16 cellular contexts compared by ENCODE assay signal in the genomic region with DNA sequence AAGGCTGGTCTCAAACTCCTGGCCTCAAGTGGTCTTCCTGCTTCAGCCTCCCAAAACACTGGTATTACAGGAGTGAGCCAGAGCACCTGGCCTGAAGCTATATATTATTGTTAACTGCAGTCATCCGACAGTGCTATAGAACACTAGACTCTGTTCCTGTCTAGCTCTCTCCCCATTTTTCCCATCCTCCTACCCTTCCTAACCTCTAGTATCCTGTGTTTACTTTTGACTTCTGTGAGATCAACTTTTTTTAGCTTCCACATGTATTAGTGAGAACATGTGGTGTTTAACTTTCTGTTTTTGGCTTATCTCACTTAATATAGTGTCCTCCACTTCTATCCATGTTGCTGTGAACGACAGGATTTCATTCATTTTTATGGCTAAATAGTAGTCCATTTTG.
A peak's percentile ranks its signal among the peaks of the same experiment; 100 is the strongest.
DNase-seq lines count a peak whose midpoint lies in the region; ATAC-seq lines count a peak whose summit lies in the region.
"Had no signal": no experiment of that assay in that cellular context is flagged by ENCODE, and none has a peak within 500 bp of the region (broad histone marks: within the 10 kb centered on the region; RNA-seq: fewer than 3 reads in every experiment).

No MANE protein-coding gene starts in this region.

- peaks cover 48% of the 10 kb centered on the region for H3K36me3 Mint-ChIP-seq in T-helper 1 cell treated with Interleukin-12 subunit alpha and Interleukin-12 subunit beta and Interleukin-4 antibody, amounts not matched to agents 30 μg/mL and 1 μg/mL, for 36 hours (ENCODE audit: low read depth)
- peaks cover 33% of the 10 kb centered on the region for H3K36me3 Mint-ChIP-seq in activated naive CD4-positive, alpha-beta T cell treated with anti-CD3 and anti-CD28 coated beads, Interleukin-2, amount 50 U/mL, for 24 hours
- peaks cover 59% of the 10 kb centered on the region for H3K36me3 Mint-ChIP-seq in activated naive CD8-positive, alpha-beta T cell treated with anti-CD3 and anti-CD28 coated beads, Interleukin-2, amount 50 U/mL, for 24 hours (ENCODE audit: low read depth)
- H3K36me3 Mint-ChIP-seq in stimulated activated naive B cell treated with anti-CD40 and anti-IgM and Interleukin-4, amounts not matched to agents 10 μg/mL and 1 μg/mL and 100 μg/mL, for 72 hours, result peaks cover 37 to 65% of the 10 kb centered on the region in 2 donors

- no peaks in the 10 kb centered on the region for H3K27me3 Mint-ChIP-seq in T-helper 1 cell treated with Interleukin-12 subunit alpha and Interleukin-12 subunit beta and Interleukin-4 antibody, amounts not matched to agents 30 μg/mL and 1 μg/mL, for 36 hours (ENCODE audit: low read depth)
- no peaks in the 10 kb centered on the region for H3K27me3 Mint-ChIP-seq in activated naive CD4-positive, alpha-beta T cell treated with anti-CD3 and anti-CD28 coated beads, Interleukin-2, amount 50 U/mL, for 24 hours
- no peaks in the 10 kb centered on the region for H3K27me3 Mint-ChIP-seq in activated naive CD8-positive, alpha-beta T cell treated with anti-CD3 and anti-CD28 coated beads, Interleukin-2, amount 50 U/mL, for 24 hours
- no peaks in the 10 kb centered on the region for H3K27me3 Mint-ChIP-seq in stimulated activated naive B cell treated with anti-CD40 and anti-IgM and Interleukin-4, amounts not matched to agents 10 μg/mL and 1 μg/mL and 100 μg/mL, for 72 hours

- no peak for ATAC-seq in activated naive CD8-positive, alpha-beta T cell treated with anti-CD3 and anti-CD28 coated beads, Interleukin-2, amount 50 U/mL, for 24 hours
- no peak for ATAC-seq in stimulated activated naive B cell treated with anti-CD40 and anti-IgM and Interleukin-4, amounts not matched to agents 10 μg/mL and 1 μg/mL and 100 μg/mL, for 72 hours (replicated peaks)

- peaks cover 67% of the 10 kb centered on the region for H3K4me1 Mint-ChIP-seq in T-helper 1 cell treated with Interleukin-12 subunit alpha and Interleukin-12 subunit beta and Interleukin-4 antibody, amounts not matched to agents 30 μg/mL and 1 μg/mL, for 36 hours (ENCODE audit: low read depth)
- peaks cover 75% of the 10 kb centered on the region for H3K4me1 Mint-ChIP-seq in activated naive CD4-positive, alpha-beta T cell treated with anti-CD3 and anti-CD28 coated beads, Interleukin-2, amount 50 U/mL, for 24 hours
- peaks cover 84% of the 10 kb centered on the region for H3K4me1 Mint-ChIP-seq in activated naive CD8-positive, alpha-beta T cell treated with anti-CD3 and anti-CD28 coated beads, Interleukin-2, amount 50 U/mL, for 24 hours
- H3K4me1 Mint-ChIP-seq in stimulated activated naive B cell treated with anti-CD40 and anti-IgM and Interleukin-4, amounts not matched to agents 10 μg/mL and 1 μg/mL and 100 μg/mL, for 72 hours, result peaks cover 63 to 89% of the 10 kb centered on the region in 2 donors

- H3K27ac Mint-ChIP-seq in T-helper 1 cell treated with Interleukin-12 subunit alpha and Interleukin-12 subunit beta and Interleukin-4 antibody, amounts not matched to agents 30 μg/mL and 1 μg/mL, for 36 hours, result peak overlapping the region; percentile 4
- peak overlapping the region; percentile 52 for H3K27ac Mint-ChIP-seq in activated naive CD4-positive, alpha-beta T cell treated with anti-CD3 and anti-CD28 coated beads, Interleukin-2, amount 50 U/mL, for 24 hours
- H3K27ac Mint-ChIP-seq in activated naive CD8-positive, alpha-beta T cell treated with anti-CD3 and anti-CD28 coated beads, Interleukin-2, amount 50 U/mL, for 24 hours, result peak overlapping the region; percentile 2
- peak overlapping the region; percentile 11 for H3K27ac Mint-ChIP-seq in stimulated activated naive B cell treated with anti-CD40 and anti-IgM and Interleukin-4, amounts not matched to agents 10 μg/mL and 1 μg/mL and 100 μg/mL, for 72 hours

- no peak for DNase-seq in T-helper 1 cell
- no peak for DNase-seq in activated naive CD4-positive, alpha-beta T cell treated with anti-CD3 and anti-CD28 coated beads, Interleukin-2, amount 50 U/mL, for 16 hours
- DNase-seq in activated naive CD8-positive, alpha-beta T cell treated with anti-CD3 and anti-CD28 coated beads, Interleukin-2, amount 50 U/mL, for 24 hours, result no peak
- no peak for DNase-seq in stimulated activated naive B cell treated with anti-CD40 and anti-IgM and Interleukin-4, amounts not matched to agents 10 μg/mL and 1 μg/mL and 100 μg/mL, for 72 hours
- no peak for DNase-seq in NCI-H2171 treated with DMSO at 0.1 percent for 48 hours (lab: John Stamatoyannopoulos, UW)
- no peak for DNase-seq in SIG-M5 (lab: John Stamatoyannopoulos, UW)
- DNase-seq: 8988T, H7, MG63, NCI-H1105, NCI-H1694 treated with DMSO at 0.1 percent for 48 hours, NCI-H446, NCI-H748 treated with DMSO at 0.1 percent for 48 hours, PC-9 had no signal

- no peaks in the 10 kb centered on the region for H3K9me3 Mint-ChIP-seq in T-helper 1 cell treated with Interleukin-12 subunit alpha and Interleukin-12 subunit beta and Interleukin-4 antibody, amounts not matched to agents 30 μg/mL and 1 μg/mL, for 36 hours
- no peaks in the 10 kb centered on the region for H3K9me3 Mint-ChIP-seq in activated naive CD4-positive, alpha-beta T cell treated with anti-CD3 and anti-CD28 coated beads, Interleukin-2, amount 50 U/mL, for 24 hours
- no peaks in the 10 kb centered on the region for H3K9me3 Mint-ChIP-seq in activated naive CD8-positive, alpha-beta T cell treated with anti-CD3 and anti-CD28 coated beads, Interleukin-2, amount 50 U/mL, for 24 hours
- peaks cover 2 to 3% of the 10 kb centered on the region in 2 donors for H3K9me3 Mint-ChIP-seq in stimulated activated naive B cell treated with anti-CD40 and anti-IgM and Interleukin-4, amounts not matched to agents 10 μg/mL and 1 μg/mL and 100 μg/mL, for 72 hours

- H3K4me3 Mint-ChIP-seq in T-helper 1 cell treated with Interleukin-12 subunit alpha and Interleukin-12 subunit beta and Interleukin-4 antibody, amounts not matched to agents 30 μg/mL and 1 μg/mL, for 36 hours, result no peak overlapping the region
- H3K4me3 Mint-ChIP-seq in activated naive CD4-positive, alpha-beta T cell treated with anti-CD3 and anti-CD28 coated beads, Interleukin-2, amount 50 U/mL, for 24 hours, result no peak overlapping the region
- no peak overlapping the region for H3K4me3 Mint-ChIP-seq in activated naive CD8-positive, alpha-beta T cell treated with anti-CD3 and anti-CD28 coated beads, Interleukin-2, amount 50 U/mL, for 24 hours
- H3K4me3 Mint-ChIP-seq in stimulated activated naive B cell treated with anti-CD40 and anti-IgM and Interleukin-4, amounts not matched to agents 10 μg/mL and 1 μg/mL and 100 μg/mL, for 72 hours, result no peak overlapping the region

Comparison
In these comparisons a context has a peak if more than half of its experiments do, and no peak if none do; other contexts are left out.
1. H3K27ac Mint-ChIP-seq: peak in every context shown above with its lines; median percentile 52 in activated naive CD4-positive, alpha-beta T cell treated with anti-CD3 and anti-CD28 coated beads, Interleukin-2, amount 50 U/mL, for 24 hours; 11 in stimulated activated naive B cell treated with anti-CD40 and anti-IgM and Interleukin-4, amounts not matched to agents 10 μg/mL and 1 μg/mL and 100 μg/mL, for 72 hours; 4 in T-helper 1 cell treated with Interleukin-12 subunit alpha and Interleukin-12 subunit beta and Interleukin-4 antibody, amounts not matched to agents 30 μg/mL and 1 μg/mL, for 36 hours; 2 in activated naive CD8-positive, alpha-beta T cell treated with anti-CD3 and anti-CD28 coated beads, Interleukin-2, amount 50 U/mL, for 24 hours.